In genomic region chr5:154757647-154758406, GRCh38 we compare ENCODE assay signal across 8 cellular contexts. TPM values are rescaled to one million over a fixed set of nuclear protein-coding genes. Genes with fewer than 3 reads are reported as not detected.
DNase-seq lines count a peak whose midpoint lies in the region; ATAC-seq, FAIRE-seq and TF ChIP-seq lines count a peak whose summit lies in the region.

No MANE protein-coding gene starts in this region.

- TF ChIP-seq POLR2A in GM12878 (IDR thresholded peaks at IDR 0.05; ENCODE audit: low read depth, low read length), result no peak
- TF ChIP-seq POLR2A in lower leg skin (IDR thresholded peaks at IDR 0.05), result no peak

- peak overlapping the region; percentile 89 for H3K27ac ChIP-seq in GM12878 (ENCODE audit: control insufficient read depth, insufficient read depth)

- TF ChIP-seq RAD21 in GM12878 (IDR thresholded peaks at IDR 0.05; ENCODE audit: insufficient read depth, low read depth, low read length), result no peak

- intact Hi-C loops in GM12878 (cut with micrococcal nuclease; ENCODE audit: unreplicated experiment), result loop anchor here (2.0 to 10.0 kb wide), 4 partner anchors 54 to 253 kb away; partner anchors contain the start of gene GEMIN5
- intact Hi-C loops in lower leg skin (cut with DNase I; ENCODE audit: low total_unique reads), result no loop called here
- intact Hi-C loops in sciatic nerve (cut with DNase I), result no loop called here

- H3K27ac Mint-ChIP-seq in stimulated activated effector memory CD8-positive, alpha-beta T cell treated with anti-CD3 and anti-CD28 coated beads, Interleukin-12 subunit alpha, Interleukin-12 subunit beta, amount 100 ng/mL, for 72 hours, result peak overlapping the region; percentile 93

- H3K9me3 ChIP-seq in GM12878 (replicated peaks; ENCODE audit: control insufficient read depth, insufficient read depth, low read length), result no peaks in the 10 kb centered on the region

- TF ChIP-seq CTCF in GM12878 (IDR thresholded peaks at IDR 0.05 in 2 of 3, conservative IDR thresholded peaks at IDR 0.05 in 1 of 3; ENCODE audit: control insufficient read depth in 2 of 3, extremely low read depth in 1 of 3, insufficient read depth in 1 of 3, low read depth in 3 of 3, low read length in 3 of 3) (no peak), lower leg skin (IDR thresholded peaks at IDR 0.05) (no peak)

- H3K4me1 Mint-ChIP-seq in stimulated activated effector memory CD8-positive, alpha-beta T cell treated with anti-CD3 and anti-CD28 coated beads, Interleukin-12 subunit alpha, Interleukin-12 subunit beta, amount 100 ng/mL, for 72 hours, result peaks cover 59% of the 10 kb centered on the region

- H3K4me3 ChIP-seq in GM12878 (peak overlapping the region; percentile 100), lower leg skin (ENCODE audit: low read depth, poor library complexity, severe bottlenecking) (peak overlapping the region; percentile 90)

- no peak overlapping the region for H2AFZ ChIP-seq in GM12878 (ENCODE audit: control insufficient read depth, low read depth, low read length)

- no peak for ATAC-seq in GM12878
- ATAC-seq in stimulated activated effector memory CD8-positive, alpha-beta T cell treated with anti-CD3 and anti-CD28 coated beads, Interleukin-12 subunit alpha, Interleukin-12 subunit beta, amount 100 ng/mL, for 72 hours, result peak; percentile 36
- no peak for ATAC-seq in HG02840 (IDR thresholded peaks at IDR 0.05; ENCODE audit: low FRiP score, unreplicated experiment)
- no peak for ATAC-seq in sciatic nerve

- no peaks in the 10 kb centered on the region for H3K27me3 ChIP-seq in GM12878 (replicated peaks in 1 of 2; ENCODE audit: control insufficient read depth in 2 of 2, insufficient read depth in 2 of 2, low read length in 1 of 2)

- under 1% methylated on average over 5 of the region's 5 CpGs for WGBS in GM12878 (ENCODE audit: insufficient coverage, insufficient replicate concordance, low lambda C conversion rate, missing lambda C conversion rate)
- 7 to 8% methylated on average over 5 of the region's 5 CpGs for WGBS in lower leg skin, 2 donors

- POLR2A ChIA-PET in GM12878 (lab: Charles Lee), result interaction anchor here (1.1 to 1.8 kb wide), 5 partner anchors 10 to 102 kb away, joined by 3 to 8 read pairs (median 3); partner anchors contain the start of gene CNOT8

- H3K4me1 ChIP-seq in GM12878 (ENCODE audit: control insufficient read depth, insufficient read depth, low read length), result peaks cover 35% of the 10 kb centered on the region

- FAIRE-seq in GM12878 (lab: Jason Lieb, UNC), result no peak

- no peaks in the 10 kb centered on the region for H3K9me3 Mint-ChIP-seq in stimulated activated effector memory CD8-positive, alpha-beta T cell treated with anti-CD3 and anti-CD28 coated beads, Interleukin-12 subunit alpha, Interleukin-12 subunit beta, amount 100 ng/mL, for 72 hours

- H3K36me3 Mint-ChIP-seq in stimulated activated effector memory CD8-positive, alpha-beta T cell treated with anti-CD3 and anti-CD28 coated beads, Interleukin-12 subunit alpha, Interleukin-12 subunit beta, amount 100 ng/mL, for 72 hours, result peaks cover 46% of the 10 kb centered on the region

- CTCF ChIA-PET in GM12878 (lab: Yijun Ruan, JAX), result interaction anchor here (0.6 to 1.5 kb wide), 5 partner anchors 9 to 100 kb away, joined by 3 to 8 read pairs (median 4); no protein-coding TSS in a partner anchor

- BruUV-seq in GM12878 (replicated peaks; lab: Mats Ljungman, UMichigan), result no TSS peak

- H3K4me3 Mint-ChIP-seq in stimulated activated effector memory CD8-positive, alpha-beta T cell treated with anti-CD3 and anti-CD28 coated beads, Interleukin-12 subunit alpha, Interleukin-12 subunit beta, amount 100 ng/mL, for 72 hours, result peak overlapping the region; percentile 91

- TF ChIP-seq EP300 in GM12878 (IDR thresholded peaks at IDR 0.05; ENCODE audit: borderline replicate concordance in 1 of 2, control insufficient read depth in 1 of 2, low read depth in 2 of 2, low read length in 2 of 2), result no peak

- H3K4me2 ChIP-seq in GM12878 (ENCODE audit: control insufficient read depth, insufficient read depth), result peak overlapping the region; percentile 98

- H3K79me2 ChIP-seq in GM12878 (ENCODE audit: control insufficient read depth, insufficient read depth, low read length), result peaks cover 89% of the 10 kb centered on the region

- in situ Hi-C loops in GM12878 (cut with MboI), result no loop called here

- DNase-seq in HT-29 (ENCODE audit: low spot score) (peak; percentile 38), RKO (ENCODE audit: low spot score) (peak; percentile 69), GM12878 (ENCODE audit: low read depth, low spot score) (no peak), lower leg skin (ENCODE audit: low spot score in 2 of 2) (no peak), NCI-H1694 treated with DMSO at 0.1 percent for 48 hours (lab: John Stamatoyannopoulos, UW) (no peak), sciatic nerve (ENCODE audit: low spot score) (no peak)
- peak in 1 of 2 donors; percentile 20 for DNase-seq in stimulated activated effector memory CD8-positive, alpha-beta T cell treated with anti-CD3 and anti-CD28 coated beads, Interleukin-12 subunit alpha, Interleukin-12 subunit beta, amount 100 ng/mL, for 72 hours (ENCODE audit: low spot score in 2 of 2)

- SMC1A ChIA-PET in GM12878 (lab: Charles Lee; ENCODE audit: uncharacterized antibody, unreplicated experiment), result interaction anchor here (1.2 to 3.6 kb wide), 3 partner anchors 11 to 52 kb away, joined by 5 to 33 read pairs (median 5); no protein-coding TSS in a partner anchor

- RAD21 ChIA-PET in GM12878 (lab: Charles Lee; ENCODE audit: unreplicated experiment), result interaction anchor here (0.7 to 3.8 kb wide), 3 partner anchors 11 to 180 kb away, joined by 3 to 14 read pairs (median 4); partner anchors contain the start of gene GEMIN5

- H3K9ac ChIP-seq in GM12878 (ENCODE audit: control insufficient read depth, insufficient read depth, low read length), result peak overlapping the region; percentile 96

- H3K36me3 ChIP-seq in GM12878 (ENCODE audit: control insufficient read depth in 2 of 2, insufficient read depth in 2 of 2, low read length in 1 of 2), result peaks cover 0 to 2% of the 10 kb centered on the region in 2 experiments; a peak in 3 of 4 replicates

- H4K20me1 ChIP-seq in GM12878 (ENCODE audit: control insufficient read depth, insufficient read depth), result peaks cover 7% of the 10 kb centered on the region; the same call in 1 of the 2 replicates

TF ChIP-seq in GM12878, 131 proteins besides CTCF, POLR2A, EP300 and RAD21:
- peak; percentile 25; the same call in 1 of the 2 replicates for TF ChIP-seq ATF7 (IDR thresholded peaks at IDR 0.05; ENCODE audit: low read depth)
- no peak for TF ChIP-seq BCL3 (IDR thresholded peaks at IDR 0.05; ENCODE audit: borderline replicate concordance, insufficient read depth, low read depth, low read length, poor library complexity, severe bottlenecking)
- TF ChIP-seq CBFB (IDR thresholded peaks at IDR 0.05; ENCODE audit: low read depth), result 0 out of 2 replicates have a peak, but pooled peaks have one; percentile 1
TF ChIP-seq in GM12878: peak in this region for 2.

RNA-seq across cellular contexts. Expression of gene LARP1, which starts 2.6 kb away (rescaled TPM):
- total RNA-seq in HT-29 (2014; rRNA removed; shearing (Covaris generic)), result 117 and 123 TPM in 2 replicates
- total RNA-seq in GM12878 (2013; cell fraction: nucleolus; rRNA removed), result 116 and 118 TPM in 2 replicates
- total RNA-seq in GM12878 (2014; rRNA removed), result 54.0 and 63.2 TPM in 2 replicates
- total RNA-seq in GM12878 (2014; rRNA removed; fragmentation: Illumina TruSeq; extraction: Trizol), result 59.8 and 63.1 TPM in 2 replicates
- 219 and 227 TPM in 2 replicates for total RNA-seq in GM12878 (2021)
- polyA plus RNA-seq in GM12878 (2011; ENCODE audit: low read depth), result 45.4 TPM
- 30.0 and 58.4 TPM in 2 replicates for polyA plus RNA-seq in GM12878 (2011; rRNA removed)
- 42.4 and 55.8 TPM in 2 replicates for polyA plus RNA-seq in GM12878 (2011; cell fraction: cytosol; rRNA removed)
- 99.6 and 121 TPM in 2 replicates for polyA plus RNA-seq in GM12878 (2011; cell fraction: nucleus; rRNA removed)
- polyA plus RNA-seq in GM12878 (2012), result 57.6 and 61.3 TPM in 2 replicates
- 132 and 140 TPM in 2 replicates for polyA plus RNA-seq in GM12878 (2014; fragmentation: Illumina TruSeq; extraction: Trizol)
- polyA plus RNA-seq in GM12878 (2014; fragmentation: Nextera tagmentation; extraction: Ambion mirVana), result 10 to 100 TPM; 22.6 to 39.3 TPM
- polyA plus RNA-seq in GM12878 (2014; rRNA removed), result 83.7 and 90.5 TPM in 2 replicates
- polyA plus RNA-seq in GM12878 (2016; fragmentation: Nextera tagmentation; extraction: Ambion mirVana), result 10 to 100 TPM; 30.0 to 34.3 TPM
- polyA minus RNA-seq in GM12878 (2011; rRNA and poly(A)+ RNA removed), result 67.0 and 86.7 TPM in 2 replicates
- 44.5 and 48.9 TPM in 2 replicates for polyA minus RNA-seq in GM12878 (2011; cell fraction: cytosol; rRNA and poly(A)+ RNA removed)
- polyA minus RNA-seq in GM12878 (2011; cell fraction: nucleus; rRNA and poly(A)+ RNA removed), result 58.8 and 110 TPM in 2 replicates
- total RNA-seq in lower leg skin, result 100 to 1,000 TPM in 3 of 4 donors, 10 to 100 TPM in 1; 96.0 to 115 (median 104) TPM
- total RNA-seq in sciatic nerve, result 157 TPM

Comparison
In these comparisons a context has a peak if more than half of its experiments do, and no peak if none do; other contexts are left out.
1. DNase-seq: peak in HT-29 (single experiment) and RKO (single experiment); none in GM12878 (single experiment), lower leg skin (0 of 2), NCI-H1694 treated with DMSO at 0.1 percent for 48 hours (single experiment) and sciatic nerve (single experiment).